Comparison of ENCODE assay signal across 1 cellular context in the genomic region with DNA sequence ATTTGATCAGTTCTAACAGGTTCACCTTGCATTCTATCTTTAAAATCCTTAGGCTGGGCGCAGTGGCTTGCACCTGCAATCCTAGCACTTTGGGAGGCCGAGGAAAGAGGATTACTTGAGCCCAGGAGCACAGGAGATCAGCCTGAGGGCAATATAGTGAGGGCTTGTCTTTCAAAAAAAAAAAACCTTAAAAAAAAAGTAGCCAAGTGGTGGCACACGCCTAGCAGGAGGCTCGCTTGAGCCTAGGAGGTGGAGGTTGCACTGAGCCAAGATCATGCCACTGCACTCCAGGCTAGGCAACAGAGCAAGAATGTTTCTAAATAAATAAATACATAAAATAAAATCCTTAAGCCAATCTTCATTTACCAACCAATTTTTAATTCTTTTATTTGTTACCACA.
TF ChIP-seq lines count a peak whose summit lies in the region.

No MANE protein-coding gene starts in this region.

TF ChIP-seq in WTC11, 78 proteins besides CTCF, POLR2A, EP300 and RAD21 (continued from another document):
- TF ChIP-seq, protein P1, sequence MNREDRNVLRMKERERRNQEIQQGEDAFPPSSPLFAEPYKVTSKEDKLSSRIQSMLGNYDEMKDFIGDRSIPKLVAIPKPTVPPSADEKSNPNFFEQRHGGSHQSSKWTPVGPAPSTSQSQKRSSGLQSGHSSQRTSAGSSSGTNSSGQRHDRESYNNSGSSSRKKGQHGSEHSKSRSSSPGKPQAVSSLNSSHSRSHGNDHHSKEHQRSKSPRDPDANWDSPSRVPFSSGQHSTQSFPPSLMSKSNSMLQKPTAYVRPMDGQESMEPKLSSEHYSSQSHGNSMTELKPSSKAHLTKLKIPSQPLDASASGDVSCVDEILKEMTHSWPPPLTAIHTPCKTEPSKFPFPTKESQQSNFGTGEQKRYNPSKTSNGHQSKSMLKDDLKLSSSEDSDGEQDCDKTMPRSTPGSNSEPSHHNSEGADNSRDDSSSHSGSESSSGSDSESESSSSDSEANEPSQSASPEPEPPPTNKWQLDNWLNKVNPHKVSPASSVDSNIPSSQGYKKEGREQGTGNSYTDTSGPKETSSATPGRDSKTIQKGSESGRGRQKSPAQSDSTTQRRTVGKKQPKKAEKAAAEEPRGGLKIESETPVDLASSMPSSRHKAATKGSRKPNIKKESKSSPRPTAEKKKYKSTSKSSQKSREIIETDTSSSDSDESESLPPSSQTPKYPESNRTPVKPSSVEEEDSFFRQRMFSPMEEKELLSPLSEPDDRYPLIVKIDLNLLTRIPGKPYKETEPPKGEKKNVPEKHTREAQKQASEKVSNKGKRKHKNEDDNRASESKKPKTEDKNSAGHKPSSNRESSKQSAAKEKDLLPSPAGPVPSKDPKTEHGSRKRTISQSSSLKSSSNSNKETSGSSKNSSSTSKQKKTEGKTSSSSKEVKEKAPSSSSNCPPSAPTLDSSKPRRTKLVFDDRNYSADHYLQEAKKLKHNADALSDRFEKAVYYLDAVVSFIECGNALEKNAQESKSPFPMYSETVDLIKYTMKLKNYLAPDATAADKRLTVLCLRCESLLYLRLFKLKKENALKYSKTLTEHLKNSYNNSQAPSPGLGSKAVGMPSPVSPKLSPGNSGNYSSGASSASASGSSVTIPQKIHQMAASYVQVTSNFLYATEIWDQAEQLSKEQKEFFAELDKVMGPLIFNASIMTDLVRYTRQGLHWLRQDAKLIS (CRISPR knock-in tag; IDR thresholded peaks at IDR 0.05; ENCODE audit: borderline replicate concordance) = no peak
- TF ChIP-seq, protein P2, sequence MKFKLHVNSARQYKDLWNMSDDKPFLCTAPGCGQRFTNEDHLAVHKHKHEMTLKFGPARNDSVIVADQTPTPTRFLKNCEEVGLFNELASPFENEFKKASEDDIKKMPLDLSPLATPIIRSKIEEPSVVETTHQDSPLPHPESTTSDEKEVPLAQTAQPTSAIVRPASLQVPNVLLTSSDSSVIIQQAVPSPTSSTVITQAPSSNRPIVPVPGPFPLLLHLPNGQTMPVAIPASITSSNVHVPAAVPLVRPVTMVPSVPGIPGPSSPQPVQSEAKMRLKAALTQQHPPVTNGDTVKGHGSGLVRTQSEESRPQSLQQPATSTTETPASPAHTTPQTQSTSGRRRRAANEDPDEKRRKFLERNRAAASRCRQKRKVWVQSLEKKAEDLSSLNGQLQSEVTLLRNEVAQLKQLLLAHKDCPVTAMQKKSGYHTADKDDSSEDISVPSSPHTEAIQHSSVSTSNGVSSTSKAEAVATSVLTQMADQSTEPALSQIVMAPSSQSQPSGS (CRISPR knock-in tag; IDR thresholded peaks at IDR 0.05; ENCODE audit: borderline replicate concordance, low read depth) = no peak
- no peak for TF ChIP-seq GABPB1 (CRISPR knock-in tag; IDR thresholded peaks at IDR 0.05)
- no peak for TF ChIP-seq CBFB (CRISPR knock-in tag; IDR thresholded peaks at IDR 0.05; ENCODE audit: low read depth)
- no peak for TF ChIP-seq EMX1 (CRISPR knock-in tag; IDR thresholded peaks at IDR 0.05)
- no peak for TF ChIP-seq SMAD4 (CRISPR knock-in tag; IDR thresholded peaks at IDR 0.05)
- TF ChIP-seq, protein P3, sequence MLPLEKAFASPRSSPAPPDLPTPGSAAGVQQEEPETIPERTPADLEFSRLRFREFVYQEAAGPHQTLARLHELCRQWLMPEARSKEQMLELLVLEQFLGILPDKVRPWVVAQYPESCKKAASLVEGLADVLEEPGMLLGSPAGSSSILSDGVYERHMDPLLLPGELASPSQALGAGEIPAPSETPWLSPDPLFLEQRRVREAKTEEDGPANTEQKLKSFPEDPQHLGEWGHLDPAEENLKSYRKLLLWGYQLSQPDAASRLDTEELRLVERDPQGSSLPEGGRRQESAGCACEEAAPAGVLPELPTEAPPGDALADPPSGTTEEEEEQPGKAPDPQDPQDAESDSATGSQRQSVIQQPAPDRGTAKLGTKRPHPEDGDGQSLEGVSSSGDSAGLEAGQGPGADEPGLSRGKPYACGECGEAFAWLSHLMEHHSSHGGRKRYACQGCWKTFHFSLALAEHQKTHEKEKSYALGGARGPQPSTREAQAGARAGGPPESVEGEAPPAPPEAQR (CRISPR knock-in tag; IDR thresholded peaks at IDR 0.05) = no peak
- TF ChIP-seq, protein P4, sequence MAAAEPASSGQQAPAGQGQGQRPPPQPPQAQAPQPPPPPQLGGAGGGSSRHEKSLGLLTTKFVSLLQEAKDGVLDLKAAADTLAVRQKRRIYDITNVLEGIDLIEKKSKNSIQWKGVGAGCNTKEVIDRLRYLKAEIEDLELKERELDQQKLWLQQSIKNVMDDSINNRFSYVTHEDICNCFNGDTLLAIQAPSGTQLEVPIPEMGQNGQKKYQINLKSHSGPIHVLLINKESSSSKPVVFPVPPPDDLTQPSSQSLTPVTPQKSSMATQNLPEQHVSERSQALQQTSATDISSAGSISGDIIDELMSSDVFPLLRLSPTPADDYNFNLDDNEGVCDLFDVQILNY (CRISPR knock-in tag; IDR thresholded peaks at IDR 0.05) = no peak
- TF ChIP-seq SMAD3 (CRISPR knock-in tag; IDR thresholded peaks at IDR 0.05; ENCODE audit: borderline replicate concordance) = no peak
- TF ChIP-seq, protein P5, sequence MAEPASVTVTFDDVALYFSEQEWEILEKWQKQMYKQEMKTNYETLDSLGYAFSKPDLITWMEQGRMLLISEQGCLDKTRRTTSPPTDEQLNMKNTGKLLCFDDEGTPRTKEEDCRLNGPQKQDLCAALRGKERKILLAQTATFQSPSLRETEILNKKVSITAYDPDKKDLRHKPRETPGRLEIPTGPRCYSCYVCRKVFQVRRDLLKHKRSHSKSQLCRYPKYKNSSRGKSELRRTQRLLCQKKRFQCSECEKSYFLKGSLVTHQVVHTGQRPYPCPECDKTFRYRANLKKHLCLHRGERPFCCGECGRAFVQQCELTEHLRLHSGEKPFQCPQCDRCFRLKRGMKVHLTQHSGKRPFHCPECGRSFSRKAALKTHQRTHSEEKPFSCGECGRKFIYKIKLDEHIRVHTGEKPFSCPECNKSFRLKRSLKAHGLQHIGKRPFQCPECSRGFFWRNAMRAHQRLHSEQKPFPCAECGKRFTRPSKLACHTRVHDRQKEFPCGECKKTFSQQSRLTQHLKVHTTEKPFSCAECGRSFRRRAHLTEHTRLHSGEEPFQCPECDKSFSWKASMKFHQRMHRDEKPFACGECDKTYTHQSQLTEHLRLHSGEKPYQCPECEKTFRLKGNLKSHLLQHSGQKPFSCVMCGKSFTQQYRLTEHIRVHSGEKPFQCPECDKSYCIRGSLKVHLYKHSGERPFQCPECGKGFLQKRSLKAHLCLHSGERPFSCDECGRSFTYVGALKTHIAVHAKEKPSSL (CRISPR knock-in tag; conservative IDR thresholded peaks at IDR 0.05) = no peak
